In the genomic region with DNA sequence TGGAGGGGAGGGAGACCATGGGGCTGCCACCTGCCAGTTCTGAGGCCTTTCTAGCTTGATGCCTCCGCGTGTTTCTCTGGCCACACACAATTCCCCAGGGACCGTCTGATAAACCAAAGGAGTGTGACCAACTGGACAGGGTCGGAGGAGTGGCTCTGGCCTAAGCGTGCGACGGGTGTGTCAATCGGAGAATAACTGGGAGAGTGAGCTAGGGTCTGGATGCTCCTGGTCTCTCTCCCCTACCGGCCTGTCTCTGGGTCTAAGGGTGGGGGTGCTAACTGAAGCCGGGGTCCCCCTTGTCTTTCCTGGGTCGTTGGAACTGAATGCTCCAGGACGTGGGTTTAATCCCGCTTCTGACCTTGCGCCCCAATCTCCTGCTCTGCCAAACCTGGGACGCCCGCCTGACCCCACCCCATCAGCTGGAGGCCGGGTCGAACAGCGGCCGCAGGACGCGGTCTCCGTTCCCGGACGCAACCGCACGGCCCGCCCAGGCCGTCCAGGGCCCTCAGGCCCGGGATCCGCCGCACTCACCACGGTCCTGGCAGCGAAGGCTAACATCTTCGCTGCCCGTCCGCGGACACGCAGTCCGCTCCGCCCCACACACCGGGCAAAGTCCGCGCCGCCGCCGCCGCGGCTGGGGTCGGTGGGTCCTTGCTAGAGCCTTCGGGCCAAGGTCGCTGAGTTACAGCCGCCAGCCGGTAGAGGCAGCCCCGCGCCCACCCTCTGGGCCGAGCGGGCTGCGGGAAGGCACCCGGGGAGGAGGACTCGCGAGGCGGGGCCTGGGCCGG, we compare ENCODE assay signal across 8 cellular contexts. TPM values are rescaled to one million over a fixed set of nuclear protein-coding genes. Genes with fewer than 3 reads are reported as not detected.
DNase-seq lines count a peak whose midpoint lies in the region; ATAC-seq and TF ChIP-seq lines count a peak whose summit lies in the region.

No MANE protein-coding gene starts in this region.

- DNase-seq in NCI-H146 (lab: John Stamatoyannopoulos, UW) (peak; percentile 50), NCI-H146 treated with DMSO at 0.1 percent for 48 hours (lab: John Stamatoyannopoulos, UW; ENCODE audit: unreplicated experiment) (no peak), fibroblast of peridontal ligament (ENCODE audit: extremely low read depth) (peak; percentile 16), neuronal stem cell (ENCODE audit: low spot score) (peak; percentile 46), GM19240 (ENCODE audit: insufficient read length, low spot score) (no peak), mesenteric fat pad (ENCODE audit: low spot score) (no peak)

- H3K14ac ChIP-seq in neuronal stem cell (ENCODE audit: low read length) = peak overlapping the region; percentile 82

- H4K8ac ChIP-seq in neuronal stem cell (ENCODE audit: low read depth, low read length) = no peak overlapping the region

- 0 out of 2 replicates have a peak, but pooled peaks have one; percentile 10 for TF ChIP-seq CTCF in VCaP (conservative IDR thresholded peaks at IDR 0.05)

- H3K9ac ChIP-seq in neuronal stem cell (ENCODE audit: low read depth, low read length, poor library complexity) = peak overlapping the region; percentile 91

- no peak overlapping the region for H3K4ac ChIP-seq in neuronal stem cell (ENCODE audit: low read length)

- H3K36me3 ChIP-seq in neuronal stem cell (replicated peaks in 1 of 2; ENCODE audit: control insufficient read depth in 2 of 2, insufficient read depth in 2 of 2, low read length in 2 of 2) = peaks cover 0 to 11% of the 10 kb centered on the region in 2 donors

- peak overlapping the region; percentile 91 for H3K4me2 ChIP-seq in neuronal stem cell (ENCODE audit: insufficient read depth, low read length, poor library complexity, severe bottlenecking)

- no peak overlapping the region for H2BK12ac ChIP-seq in neuronal stem cell (ENCODE audit: low read length)

- no peaks in the 10 kb centered on the region for H3K79me1 ChIP-seq in neuronal stem cell (ENCODE audit: low read depth, low read length)

- H3K27ac ChIP-seq in VCaP = peak overlapping the region; percentile 98
- H3K27ac ChIP-seq in neuronal stem cell (replicated peaks; ENCODE audit: low read length) = no peak overlapping the region

- ATAC-seq in HG03095 (IDR thresholded peaks at IDR 0.05; ENCODE audit: unreplicated experiment) = peak; percentile 19

- no peak overlapping the region for H4K91ac ChIP-seq in neuronal stem cell (ENCODE audit: low read depth, low read length, poor library complexity)

- H3K9me3 ChIP-seq in neuronal stem cell (replicated peaks in 1 of 2; ENCODE audit: control insufficient read depth in 2 of 2, insufficient read depth in 1 of 2, low read depth in 1 of 2, low read length in 2 of 2) = no peaks in the 10 kb centered on the region

- H2BK120ac ChIP-seq in neuronal stem cell (ENCODE audit: low read depth, low read length) = peak overlapping the region; percentile 97

- peaks cover 5 to 10% of the 10 kb centered on the region in 2 donors for H3K4me1 ChIP-seq in neuronal stem cell (ENCODE audit: control insufficient read depth in 2 of 2, insufficient read depth in 1 of 2, low read depth in 1 of 2, low read length in 2 of 2)

- H2BK5ac ChIP-seq in neuronal stem cell (ENCODE audit: low read length) = no peak overlapping the region

- H3K18ac ChIP-seq in neuronal stem cell (ENCODE audit: low read length) = peak overlapping the region; percentile 94

- peak overlapping the region; percentile 91 for H3K23ac ChIP-seq in neuronal stem cell (ENCODE audit: low read depth, low read length, poor library complexity)

- peak overlapping the region; percentile 99 for H2AFZ ChIP-seq in neuronal stem cell (ENCODE audit: low read length)

- H2AK5ac ChIP-seq in neuronal stem cell (ENCODE audit: low read depth, low read length) = peak overlapping the region; percentile 81

- H2BK15ac ChIP-seq in neuronal stem cell (ENCODE audit: low read length) = peak overlapping the region; percentile 75

- peaks cover 0 to 15% (median 0%) of the 10 kb centered on the region in 3 experiments for H3K27me3 ChIP-seq in neuronal stem cell (ENCODE audit: control insufficient read depth in 3 of 3, insufficient read depth in 3 of 3, low read depth in 1 of 3, low read length in 3 of 3)

- WGBS in neuronal stem cell (ENCODE audit: extremely low coverage in 2 of 2, insufficient read length in 2 of 2, insufficient replicate concordance in 1 of 2), 2 donors = no CpG with 5 or more reads among the region's 64 CpGs

- H3K4me3 ChIP-seq in neuronal stem cell (ENCODE audit: low read length in 2 of 2) = peak overlapping the region; percentile 72 to 91

RNA-seq across cellular contexts. Expression of a gene that starts 0.4 kb away (rescaled TPM):
- polyA plus RNA-seq in neuronal stem cell (2013, experiment 1 of 2) = 12.9 TPM
- 12.1 TPM for polyA plus RNA-seq in neuronal stem cell (2013, experiment 2 of 2)
- total RNA-seq in mesenteric fat pad = 65.7 TPM

RNA-seq across cellular contexts. Expression of a gene that starts 1.1 kb away (rescaled TPM):
- 74.5 TPM for polyA plus RNA-seq in neuronal stem cell (2013, experiment 1 of 2)
- 76.7 TPM for polyA plus RNA-seq in neuronal stem cell (2013, experiment 2 of 2)
- 61.9 TPM for total RNA-seq in mesenteric fat pad

RNA-seq across cellular contexts. Expression of a gene that starts 29.2 kb away (rescaled TPM):
- polyA plus RNA-seq in neuronal stem cell (2013, experiment 1 of 2) = 34.9 TPM
- 34.1 TPM for polyA plus RNA-seq in neuronal stem cell (2013, experiment 2 of 2)
- total RNA-seq in mesenteric fat pad = 10.4 TPM

Comparison
In these comparisons a context has a peak if more than half of its experiments do, and no peak if none do; other contexts are left out.
1. DNase-seq: peak in NCI-H146 (single experiment), fibroblast of peridontal ligament (single experiment) and neuronal stem cell (single experiment); none in NCI-H146 treated with DMSO at 0.1 percent for 48 hours (single experiment), GM19240 (single experiment) and mesenteric fat pad (single experiment).